ENCODE assay signal across 16 cellular contexts in the genomic region with DNA sequence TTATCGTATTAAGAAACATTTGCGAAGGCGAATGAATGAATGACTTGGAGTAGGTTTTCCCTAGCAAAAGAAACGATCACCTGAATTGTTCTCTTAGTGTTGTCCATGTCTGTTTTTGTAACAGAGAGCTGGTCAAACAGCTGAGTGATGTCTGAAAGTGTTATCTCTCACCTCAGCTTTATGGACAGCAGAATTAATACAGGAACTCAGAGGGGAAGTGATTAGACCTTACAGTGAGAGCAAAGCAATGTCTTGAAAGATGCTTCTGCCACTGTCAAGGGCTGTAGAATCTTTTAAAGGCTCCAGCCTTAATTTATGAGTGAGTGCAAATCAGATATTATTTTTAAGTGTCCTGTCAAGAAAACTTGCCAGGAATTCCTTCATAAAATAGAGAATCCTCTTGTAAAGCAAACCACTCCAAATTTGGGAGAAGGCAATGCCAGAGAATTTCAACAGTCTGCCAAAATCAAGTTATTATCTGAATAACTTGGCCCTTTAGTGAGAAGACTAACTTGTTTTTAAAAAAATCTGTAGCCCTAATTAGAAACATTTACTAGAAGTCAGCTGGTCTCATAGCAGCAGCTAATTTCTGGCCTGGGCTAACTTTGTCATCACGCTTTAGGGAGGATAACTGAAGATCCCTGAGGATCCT.
DNase-seq lines count a peak whose midpoint lies in the region; ATAC-seq, FAIRE-seq and TF ChIP-seq lines count a peak whose summit lies in the region.
"Had no signal": no experiment of that assay in that cellular context is flagged by ENCODE, and none has a peak within 500 bp of the region (broad histone marks: within the 10 kb centered on the region; RNA-seq: fewer than 3 reads in every experiment).

No MANE protein-coding gene starts in this region.

- TF ChIP-seq CTCF in natural killer cell (IDR thresholded peaks at IDR 0.05) = no peak
- no peak for TF ChIP-seq CTCF in mesothelial cell of epicardium (IDR thresholded peaks at IDR 0.05; ENCODE audit: unreplicated experiment)
- no peak for TF ChIP-seq CTCF in Calu3 (IDR thresholded peaks at IDR 0.05; ENCODE audit: unreplicated experiment)

- CTCF ChIA-PET in Calu3 (lab: Charles Lee) = interaction anchor here (0.7 kb wide), 1 partner anchor 12 kb away, joined by 3 read pairs; no protein-coding TSS in a partner anchor

- peak; percentile 95 for FAIRE-seq in endometrium (lab: Jason Lieb, UNC)

- H3K4me1 Mint-ChIP-seq in natural killer cell = peaks cover 51% of the 10 kb centered on the region in 2 donors
- H3K4me1 Mint-ChIP-seq in natural killer cell treated with Interleukin-12 subunit alpha and Interleukin-12 subunit beta and Interleukin-15 and Interleukin-18, amount 100 ng/mL, for 72 hours (ENCODE audit: low read depth in 2 of 2) = peaks cover 13 to 24% of the 10 kb centered on the region in 2 donors
- peaks cover 21% of the 10 kb centered on the region for H3K4me1 Mint-ChIP-seq in mesothelial cell of epicardium
- no peaks in the 10 kb centered on the region for H3K4me1 Mint-ChIP-seq in Calu3 (ENCODE audit: low read depth, unreplicated experiment)

- intact Hi-C loops in natural killer cell (cut with micrococcal nuclease) = no loop called here
- intact Hi-C loops in Calu3 (cut with micrococcal nuclease; ENCODE audit: unreplicated experiment) = no loop called here

- DNase-seq in natural killer cell (no peak), mesothelial cell of epicardium (ENCODE audit: low spot score in 2 of 2, unreplicated experiment in 2 of 2) (no peak), Calu3 (no peak)
- DNase-seq in natural killer cell treated with Interleukin-12 subunit alpha and Interleukin-12 subunit beta and Interleukin-15 and Interleukin-18, amount 100 ng/mL, for 72 hours (ENCODE audit: low spot score) = no peak
- DNase-seq: activated CD4-positive, alpha-beta T cell treated with anti-CD3 and anti-CD28 coated beads, Interleukin-2, amount 50 U/mL, for 4 hours; activated naive CD8-positive, alpha-beta T cell treated with anti-CD3 and anti-CD28 coated beads, Interleukin-2, amount 50 U/mL, for 24 hours; activated T-cell treated with anti-CD3 and anti-CD28 coated beads, Interleukin-2, amount 50 U/mL, for 72 hours; NCI-H1417 treated with DMSO at 0.1 percent for 48 hours; right lobe of liver; SIG-M5; stimulated activated CD4-positive, alpha-beta T cell treated with anti-CD3 and anti-CD28 coated beads, Interleukin-4, amount 100 ng/mL, for 24 hours; upper lobe of right lung had no signal

- peak in 1 of 3 donors; percentile 29 for ATAC-seq in natural killer cell
- ATAC-seq in natural killer cell treated with Interleukin-12 subunit alpha and Interleukin-12 subunit beta and Interleukin-15 and Interleukin-18, amount 100 ng/mL, for 72 hours = no peak
- no peak for ATAC-seq in HG03135 (IDR thresholded peaks at IDR 0.05; ENCODE audit: unreplicated experiment)
- no peak for ATAC-seq in GM21367 (IDR thresholded peaks at IDR 0.05; ENCODE audit: unreplicated experiment)
- ATAC-seq in GM21390 (IDR thresholded peaks at IDR 0.05; ENCODE audit: unreplicated experiment) = no peak
- ATAC-seq: activated naive CD8-positive, alpha-beta T cell treated with anti-CD3 and anti-CD28 coated beads, Interleukin-2, amount 50 U/mL, for 24 hours; activated T-cell treated with anti-CD3 and anti-CD28 coated beads, Interleukin-2, amount 50 U/mL, for 72 hours; right lobe of liver; upper lobe of right lung had no signal

- no peak overlapping the region for H3K4me3 Mint-ChIP-seq in natural killer cell
- no peak overlapping the region for H3K4me3 Mint-ChIP-seq in natural killer cell treated with Interleukin-12 subunit alpha and Interleukin-12 subunit beta and Interleukin-15 and Interleukin-18, amount 100 ng/mL, for 72 hours
- H3K4me3 Mint-ChIP-seq in mesothelial cell of epicardium = no peak overlapping the region
- H3K4me3 Mint-ChIP-seq in Calu3 (ENCODE audit: low read depth, unreplicated experiment) = no peak overlapping the region
- H3K4me3 Mint-ChIP-seq: activated naive CD8-positive, alpha-beta T cell treated with anti-CD3 and anti-CD28 coated beads, Interleukin-2, amount 50 U/mL, for 24 hours; activated T-cell treated with anti-CD3 and anti-CD28 coated beads, Interleukin-2, amount 50 U/mL, for 72 hours had no signal

- peaks cover 28% of the 10 kb centered on the region for H3K36me3 Mint-ChIP-seq in natural killer cell
- peaks cover 20% of the 10 kb centered on the region for H3K36me3 Mint-ChIP-seq in natural killer cell treated with Interleukin-12 subunit alpha and Interleukin-12 subunit beta and Interleukin-15 and Interleukin-18, amount 100 ng/mL, for 72 hours
- peaks cover 10% of the 10 kb centered on the region for H3K36me3 Mint-ChIP-seq in mesothelial cell of epicardium
- no peaks in the 10 kb centered on the region for H3K36me3 Mint-ChIP-seq in Calu3 (ENCODE audit: insufficient read depth, unreplicated experiment)

- H3K9me3 Mint-ChIP-seq in natural killer cell (peaks cover 3 to 13% of the 10 kb centered on the region in 2 donors), mesothelial cell of epicardium (peaks cover 28% of the 10 kb centered on the region), Calu3 (ENCODE audit: low read depth, unreplicated experiment) (no peaks in the 10 kb centered on the region)
- H3K9me3 Mint-ChIP-seq in natural killer cell treated with Interleukin-12 subunit alpha and Interleukin-12 subunit beta and Interleukin-15 and Interleukin-18, amount 100 ng/mL, for 72 hours = peaks cover 10% of the 10 kb centered on the region

- BruUV-seq in Calu3 (replicated peaks; lab: Mats Ljungman, UMichigan) = no TSS peak

- H3K27me3 Mint-ChIP-seq in natural killer cell (ENCODE audit: low read depth in 2 of 2) = no peaks in the 10 kb centered on the region
- no peaks in the 10 kb centered on the region for H3K27me3 Mint-ChIP-seq in natural killer cell treated with Interleukin-12 subunit alpha and Interleukin-12 subunit beta and Interleukin-15 and Interleukin-18, amount 100 ng/mL, for 72 hours
- H3K27me3 Mint-ChIP-seq in mesothelial cell of epicardium (ENCODE audit: low read depth) = no peaks in the 10 kb centered on the region
- no peaks in the 10 kb centered on the region for H3K27me3 Mint-ChIP-seq in Calu3 (ENCODE audit: unreplicated experiment)
- H3K27me3 Mint-ChIP-seq: activated naive CD8-positive, alpha-beta T cell treated with anti-CD3 and anti-CD28 coated beads, Interleukin-2, amount 50 U/mL, for 24 hours had no signal

- H3K27ac Mint-ChIP-seq in natural killer cell = peak overlapping the region; percentile 75 to 76
- no peak overlapping the region for H3K27ac Mint-ChIP-seq in natural killer cell treated with Interleukin-12 subunit alpha and Interleukin-12 subunit beta and Interleukin-15 and Interleukin-18, amount 100 ng/mL, for 72 hours
- peak overlapping the region; percentile 18 for H3K27ac Mint-ChIP-seq in mesothelial cell of epicardium
- no peak overlapping the region for H3K27ac Mint-ChIP-seq in Calu3 (ENCODE audit: unreplicated experiment)
- H3K27ac Mint-ChIP-seq: activated naive CD8-positive, alpha-beta T cell treated with anti-CD3 and anti-CD28 coated beads, Interleukin-2, amount 50 U/mL, for 24 hours; activated T-cell treated with anti-CD3 and anti-CD28 coated beads, Interleukin-2, amount 50 U/mL, for 72 hours had no signal

Comparison
In these comparisons a context has a peak if more than half of its experiments do, and no peak if none do; other contexts are left out.
1. H3K27ac Mint-ChIP-seq: peak in natural killer cell (2 of 2) and mesothelial cell of epicardium (single experiment); none in natural killer cell treated with Interleukin-12 subunit alpha and Interleukin-12 subunit beta and Interleukin-15 and Interleukin-18, amount 100 ng/mL, for 72 hours (0 of 2) and Calu3 (single experiment).